1 cellular context compared by ENCODE assay signal in genomic region chr4:152663203-152664066, GRCh38.
TF ChIP-seq lines count a peak whose summit lies in the region.

No MANE protein-coding gene starts in this region.

TF ChIP-seq in GM23338, 12 proteins besides CTCF, POLR2A, EP300 and RAD21 (continued from another document):
- TF ChIP-seq ZNF462 (CRISPR knock-in tag; IDR thresholded peaks at IDR 0.05) (no peak), ZNF331 (CRISPR knock-in tag; IDR thresholded peaks at IDR 0.05; ENCODE audit: low read depth) (no peak), POLR2AphosphoS5 (IDR thresholded peaks at IDR 0.05; ENCODE audit: low read depth) (no peak), CREB1 (CRISPR knock-in tag; IDR thresholded peaks at IDR 0.05; ENCODE audit: low read depth) (no peak), STAT1 (IDR thresholded peaks at IDR 0.05; ENCODE audit: unreplicated experiment) (no peak), EZH2phosphoT487 (IDR thresholded peaks at IDR 0.05; ENCODE audit: unreplicated experiment) (no peak)
